In the genomic region with DNA sequence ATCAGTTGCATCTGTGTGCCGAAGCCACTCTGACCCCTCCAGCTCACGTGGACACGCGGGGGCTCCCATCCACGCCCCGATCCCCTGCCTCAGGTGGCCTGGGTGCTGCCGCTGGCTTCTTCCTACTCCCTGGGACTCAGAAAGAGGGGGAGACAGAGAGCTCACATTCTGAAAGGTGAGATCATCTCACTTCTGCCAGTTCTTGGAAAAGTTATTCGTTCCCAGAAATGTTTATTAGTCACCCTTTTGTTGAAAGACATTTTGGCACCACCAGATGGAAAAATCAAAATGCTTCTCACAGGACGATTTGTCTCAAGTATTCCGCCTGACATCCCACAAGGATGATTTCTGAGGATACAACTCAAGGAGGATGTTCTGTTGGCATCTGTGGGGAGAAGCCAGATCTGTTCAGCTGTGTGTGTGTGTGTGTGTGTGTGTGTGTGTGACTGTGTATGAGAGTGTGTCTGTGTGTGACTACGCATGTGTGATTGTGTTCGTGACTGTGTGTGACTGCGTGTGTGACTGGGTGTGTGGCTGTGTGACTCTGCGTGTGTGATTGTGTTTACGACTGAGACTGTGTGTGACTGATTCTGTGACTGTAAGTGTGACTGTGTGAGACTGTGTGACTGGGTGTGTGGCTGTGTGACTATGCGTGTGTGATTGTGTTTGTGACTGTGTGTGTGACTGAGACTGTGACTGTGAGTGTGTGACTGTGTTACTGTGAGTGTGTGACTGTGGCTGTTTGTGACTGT, we compare ENCODE assay signal across 11 cellular contexts.
DNase-seq lines count a peak whose midpoint lies in the region; ATAC-seq, FAIRE-seq and TF ChIP-seq lines count a peak whose summit lies in the region.
"Had no signal": no experiment of that assay in that cellular context is flagged by ENCODE, and none has a peak within 500 bp of the region (broad histone marks: within the 10 kb centered on the region; RNA-seq: fewer than 3 reads in every experiment).

No MANE protein-coding gene starts in this region.

- H3K36me3 ChIP-seq in body of pancreas (replicated peaks in 1 of 2; ENCODE audit: insufficient read depth in 1 of 2, low read depth in 2 of 2): no peaks in the 10 kb centered on the region
- H3K36me3 ChIP-seq in GM23338 (ENCODE audit: insufficient read depth): no peaks in the 10 kb centered on the region
- H3K36me3 ChIP-seq: spleen had no signal

- no peaks in the 10 kb centered on the region for H3K27me3 ChIP-seq in body of pancreas
- H3K27me3 ChIP-seq in GM23338 (ENCODE audit: insufficient read depth): no peaks in the 10 kb centered on the region

- H3F3A ChIP-seq in GM23338 (replicated peaks; ENCODE audit: low read depth): no peaks in the 10 kb centered on the region

- no peaks in the 10 kb centered on the region for H4K20me1 ChIP-seq in GM23338 (replicated peaks; ENCODE audit: insufficient read depth)

- H2AFZ ChIP-seq in GM23338: no peak overlapping the region

- no peaks in the 10 kb centered on the region for H3K4me1 Mint-ChIP-seq in activated naive CD8-positive, alpha-beta T cell treated with anti-CD3 and anti-CD28 coated beads, Interleukin-2, amount 50 U/mL, for 24 hours
- H3K4me1 Mint-ChIP-seq in activated naive CD8-positive, alpha-beta T cell treated with anti-CD3 and anti-CD28 coated beads for 36 hours: no peaks in the 10 kb centered on the region
- no peaks in the 10 kb centered on the region; the same call in 1 of the 3 replicates for H3K4me1 Mint-ChIP-seq in GM23338

- H3K27ac Mint-ChIP-seq in activated naive CD8-positive, alpha-beta T cell treated with anti-CD3 and anti-CD28 coated beads, Interleukin-2, amount 50 U/mL, for 24 hours: no peak overlapping the region
- no peak overlapping the region for H3K27ac Mint-ChIP-seq in activated naive CD8-positive, alpha-beta T cell treated with anti-CD3 and anti-CD28 coated beads for 36 hours
- no peak overlapping the region for H3K27ac Mint-ChIP-seq in GM23338

- no peak overlapping the region for H3K4me3 ChIP-seq in body of pancreas
- no peak overlapping the region for H3K4me3 ChIP-seq in GM23338
- H3K4me3 ChIP-seq: spleen had no signal

- no peak overlapping the region for H3K4me3 Mint-ChIP-seq in activated naive CD8-positive, alpha-beta T cell treated with anti-CD3 and anti-CD28 coated beads, Interleukin-2, amount 50 U/mL, for 24 hours
- H3K4me3 Mint-ChIP-seq in activated naive CD8-positive, alpha-beta T cell treated with anti-CD3 and anti-CD28 coated beads for 36 hours: no peak overlapping the region
- no peak overlapping the region for H3K4me3 Mint-ChIP-seq in GM23338
- H3K4me3 Mint-ChIP-seq: WTC11 had no signal

- H3K36me3 Mint-ChIP-seq in activated naive CD8-positive, alpha-beta T cell treated with anti-CD3 and anti-CD28 coated beads, Interleukin-2, amount 50 U/mL, for 24 hours (ENCODE audit: low read depth): no peaks in the 10 kb centered on the region
- H3K36me3 Mint-ChIP-seq in activated naive CD8-positive, alpha-beta T cell treated with anti-CD3 and anti-CD28 coated beads for 36 hours: no peaks in the 10 kb centered on the region
- no peaks in the 10 kb centered on the region for H3K36me3 Mint-ChIP-seq in GM23338 (ENCODE audit: low read depth)
- H3K36me3 Mint-ChIP-seq: WTC11 had no signal

- peaks cover 8% of the 10 kb centered on the region for H3K27me3 Mint-ChIP-seq in activated naive CD8-positive, alpha-beta T cell treated with anti-CD3 and anti-CD28 coated beads, Interleukin-2, amount 50 U/mL, for 24 hours
- H3K27me3 Mint-ChIP-seq in activated naive CD8-positive, alpha-beta T cell treated with anti-CD3 and anti-CD28 coated beads for 36 hours: no peaks in the 10 kb centered on the region
- H3K27me3 Mint-ChIP-seq in GM23338 (ENCODE audit: insufficient read depth, low read depth, poor library complexity): peaks cover 11% of the 10 kb centered on the region

- no peak for TF ChIP-seq CTCF in body of pancreas (IDR thresholded peaks at IDR 0.05)
- TF ChIP-seq CTCF in GM23338 (conservative IDR thresholded peaks at IDR 0.05; ENCODE audit: low read depth in 2 of 2): no peak

- H3K27ac ChIP-seq in body of pancreas: peak overlapping the region in 1 of 4 donors; percentile 25
- H3K27ac ChIP-seq in GM23338 (ENCODE audit: low read depth): no peak overlapping the region
- H3K27ac ChIP-seq: spleen had no signal

- intact Hi-C loops in body of pancreas (cut with DNase I): no loop called here

- no peak overlapping the region for H3K4me2 ChIP-seq in GM23338

- no peak for TF ChIP-seq POLR2A in body of pancreas (IDR thresholded peaks at IDR 0.05)

- FAIRE-seq in urothelium cell line (lab: Jason Lieb, UNC): peak; percentile 37

- H3K9me3 Mint-ChIP-seq in activated naive CD8-positive, alpha-beta T cell treated with anti-CD3 and anti-CD28 coated beads, Interleukin-2, amount 50 U/mL, for 24 hours: no peaks in the 10 kb centered on the region
- no peaks in the 10 kb centered on the region for H3K9me3 Mint-ChIP-seq in activated naive CD8-positive, alpha-beta T cell treated with anti-CD3 and anti-CD28 coated beads for 36 hours
- H3K9me3 Mint-ChIP-seq in GM23338: no peaks in the 10 kb centered on the region
- H3K9me3 Mint-ChIP-seq: WTC11 had no signal

- WGBS in body of pancreas, 2 donors: 62 to 64% methylated on average over 13 to 16 of the region's 16 CpGs

- no peaks in the 10 kb centered on the region for H3K79me2 ChIP-seq in GM23338 (replicated peaks; ENCODE audit: insufficient read depth)

- H3K9me2 ChIP-seq in GM23338 (ENCODE audit: insufficient read depth): no peaks in the 10 kb centered on the region

- H3K4me1 ChIP-seq in body of pancreas (peaks cover 9% of the 10 kb centered on the region), GM23338 (ENCODE audit: insufficient read depth) (no peaks in the 10 kb centered on the region; the same call in 1 of the 2 replicates)

- ATAC-seq in activated naive CD8-positive, alpha-beta T cell treated with anti-CD3 and anti-CD28 coated beads, Interleukin-2, amount 50 U/mL, for 24 hours: peak; percentile 37
- ATAC-seq in body of pancreas (peak; percentile 78), GM18520 (IDR thresholded peaks at IDR 0.05; ENCODE audit: unreplicated experiment) (no peak), GM23338 (no peak)
- ATAC-seq: WTC11 had no signal

- H3K9me3 ChIP-seq in body of pancreas: no peaks in the 10 kb centered on the region
- H3K9me3 ChIP-seq: spleen had no signal

- no peak for DNase-seq in activated naive CD8-positive, alpha-beta T cell treated with anti-CD3 and anti-CD28 coated beads, Interleukin-2, amount 50 U/mL, for 24 hours
- DNase-seq in activated naive CD8-positive, alpha-beta T cell treated with anti-CD3 and anti-CD28 coated beads for 36 hours: no peak
- DNase-seq in body of pancreas (peak in 1 of 4 donors; percentile 30), kidney tubule cell (ENCODE audit: low spot score) (peak; percentile 46), urothelium cell line (ENCODE audit: low spot score) (peak; percentile 37), NCI-H146 (lab: John Stamatoyannopoulos, UW) (no peak), GM23338 (ENCODE audit: low spot score) (no peak)
- DNase-seq: activated effector memory CD4-positive, alpha-beta T cell treated with Interleukin-2 at 50 U/mL for 16 hours; spleen had no signal

TF ChIP-seq in GM23338, 12 proteins besides CTCF, POLR2A, EP300 and RAD21 (continues in another document):
- no peak for TF ChIP-seq ZNF331 (CRISPR knock-in tag; IDR thresholded peaks at IDR 0.05; ENCODE audit: low read depth)

Comparison
In these comparisons a context has a peak if more than half of its experiments do, and no peak if none do; other contexts are left out.
1. ATAC-seq: peak in activated naive CD8-positive, alpha-beta T cell treated with anti-CD3 and anti-CD28 coated beads, Interleukin-2, amount 50 U/mL, for 24 hours (single experiment) and body of pancreas (single experiment); none in GM18520 (single experiment) and GM23338 (single experiment).
2. DNase-seq: peak in kidney tubule cell (single experiment) and urothelium cell line (single experiment); none in activated naive CD8-positive, alpha-beta T cell treated with anti-CD3 and anti-CD28 coated beads, Interleukin-2, amount 50 U/mL, for 24 hours (single experiment), activated naive CD8-positive, alpha-beta T cell treated with anti-CD3 and anti-CD28 coated beads for 36 hours (single experiment), NCI-H146 (single experiment) and GM23338 (single experiment).